Comparison of ENCODE assay signal across 8 cellular contexts in genomic region chr15:90924375-90924774, GRCh38. TPM values are rescaled to one million over a fixed set of nuclear protein-coding genes. Genes with fewer than 3 reads are reported as not detected.
DNase-seq lines count a peak whose midpoint lies in the region; ATAC-seq and TF ChIP-seq lines count a peak whose summit lies in the region.
"Had no signal": no experiment of that assay in that cellular context is flagged by ENCODE, and none has a peak within 500 bp of the region (broad histone marks: within the 10 kb centered on the region; RNA-seq: fewer than 3 reads in every experiment).

No MANE protein-coding gene starts in this region.

- no peaks in the 10 kb centered on the region for H3K27me3 ChIP-seq in right lobe of liver

- no peak for TF ChIP-seq CTCF in right lobe of liver (IDR thresholded peaks at IDR 0.05)

- WGBS in right lobe of liver (ENCODE audit: insufficient coverage, low coverage, low lambda C conversion rate, missing lambda C conversion rate), result 71% methylated on average over 4 of the region's 5 CpGs

- peaks cover 0 to 9% (median 0%) of the 10 kb centered on the region in 4 donors for H3K4me1 ChIP-seq in right lobe of liver

- H3K4me3 ChIP-seq in right lobe of liver, result no peak overlapping the region

- no peak for DNase-seq in right lobe of liver
- DNase-seq in NCI-H2171 (lab: John Stamatoyannopoulos, UW), result no peak
- no peak for DNase-seq in AG20443 (ENCODE audit: low spot score)
- DNase-seq: NCI-H526 had no signal

- no peak overlapping the region for H3K27ac ChIP-seq in right lobe of liver
- H3K27ac ChIP-seq: HL-60 had no signal

- intact Hi-C loops in right lobe of liver (cut with DNase I), result no loop called here

- ATAC-seq in GM18517 (IDR thresholded peaks at IDR 0.05; ENCODE audit: unreplicated experiment) (peak; percentile 70), GM21526 (IDR thresholded peaks at IDR 0.05; ENCODE audit: low FRiP score, unreplicated experiment) (peak; percentile 62), HG03520 (IDR thresholded peaks at IDR 0.05; ENCODE audit: unreplicated experiment) (peak; percentile 58), right lobe of liver (no peak)

- no peaks in the 10 kb centered on the region for H3K9me3 ChIP-seq in right lobe of liver

- H3K36me3 ChIP-seq in right lobe of liver, result peaks cover 0 to 20% (median 12%) of the 10 kb centered on the region in 4 donors

- no peak for TF ChIP-seq POLR2A in right lobe of liver (IDR thresholded peaks at IDR 0.05)

RNA-seq across cellular contexts. Expression of gene HDDC3, which starts 8.0 kb away (rescaled TPM):
- 10 to 100 TPM in 4 of 6 experiments, 1 to 10 TPM in 2; 8.8 to 17.6 (median 11.5) TPM for total RNA-seq in right lobe of liver

RNA-seq across cellular contexts. Expression of gene UNC45A, which starts 10.7 kb away (rescaled TPM):
- 10 to 100 TPM; 13.3 to 33.0 (median 25.4) TPM for total RNA-seq in right lobe of liver

RNA-seq across cellular contexts. Expression of gene MAN2A2, which starts 21.3 kb away (rescaled TPM):
- 10 to 100 TPM; 41.4 to 91.6 (median 59.8) TPM for total RNA-seq in right lobe of liver

RNA-seq across cellular contexts. Expression of gene RCCD1, which starts 30.3 kb away (rescaled TPM):
- 1 to 10 TPM; 4.8 to 7.9 (median 6.6) TPM for total RNA-seq in right lobe of liver

RNA-seq across cellular contexts. Expression of gene FES, which starts 40.1 kb away (rescaled TPM):
- total RNA-seq in right lobe of liver, result 10 to 100 TPM; 11.5 to 36.5 (median 18.5) TPM

Comparison
In these comparisons a context has a peak if more than half of its experiments do, and no peak if none do; other contexts are left out.
1. ATAC-seq: peak in GM18517 (single experiment), GM21526 (single experiment) and HG03520 (single experiment); none in right lobe of liver (0 of 4).